26 cellular contexts compared by ENCODE assay signal in the genomic region with DNA sequence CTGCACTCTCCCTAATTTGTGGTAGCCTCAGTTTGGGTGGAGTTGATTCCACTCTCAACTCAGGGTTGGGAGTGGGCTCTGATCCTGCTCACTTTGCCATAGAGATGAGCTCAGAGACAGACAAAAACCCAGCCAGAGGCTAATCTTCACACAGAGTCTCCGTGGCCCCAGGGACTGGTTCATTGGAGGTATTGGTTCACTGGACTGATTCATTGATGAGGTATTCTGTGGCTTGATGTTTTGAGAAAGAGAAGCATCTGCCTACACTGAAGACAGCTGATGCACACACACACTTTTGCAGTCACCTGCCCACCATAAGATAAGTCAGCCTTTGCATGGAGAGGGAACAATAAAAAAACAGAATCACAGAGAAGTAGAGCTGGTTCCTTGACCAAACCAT.
"Had no signal": no experiment of that assay in that cellular context is flagged by ENCODE, and none has a peak within 500 bp of the region (broad histone marks: within the 10 kb centered on the region; RNA-seq: fewer than 3 reads in every experiment).

No MANE protein-coding gene starts in this region.

- H3K4me3 Mint-ChIP-seq: nephron; stimulated activated naive CD8-positive, alpha-beta T cell treated with anti-CD3 and anti-CD28 coated beads, Interleukin-15, amount 100 ng/mL, for 72 hours had no signal

- H3K27me3 ChIP-seq: gastrocnemius medialis, neural progenitor cell, ovary, right lobe of liver, suprapubic skin, thyroid gland had no signal

- H3K4me1 Mint-ChIP-seq: stimulated activated naive CD8-positive, alpha-beta T cell treated with anti-CD3 and anti-CD28 coated beads, Interleukin-15, amount 100 ng/mL, for 72 hours had no signal

- DNase-seq: central memory CD4-positive, alpha-beta T cell; dorsolateral prefrontal cortex; effector CD4-positive, alpha-beta T cell; gastrocnemius medialis; kidney; left cardiac atrium; left lung; midbrain; naive thymus-derived CD4-positive, alpha-beta T cell; ovary; right lobe of liver; small intestine; stimulated activated CD4-positive, alpha-beta T cell treated with anti-CD3 and anti-CD28 coated beads, Interleukin-12 subunit alpha, Interleukin-12 subunit beta, amount 100 ng/mL, for 4 hours; stimulated activated CD4-positive, alpha-beta T cell treated with anti-CD3 and anti-CD28 coated beads, Interleukin-1b, Interleukin-23, amount 100 ng/mL, for 48 hours; stimulated activated CD4-positive, alpha-beta T cell treated with anti-CD3 and anti-CD28 coated beads, Interleukin-4, amount 100 ng/mL, for 1 hour; stimulated activated CD8-positive, alpha-beta memory T cell treated with anti-CD3 and anti-CD28 coated beads, Interleukin-4, amount 100 ng/mL, for 48 hours; stimulated activated naive CD4-positive, alpha-beta T cell; stimulated activated naive CD8-positive, alpha-beta T cell treated with anti-CD3 and anti-CD28 coated beads, Interleukin-15, amount 100 ng/mL, for 72 hours; thyroid gland had no signal

- H3K36me3 Mint-ChIP-seq: neural progenitor cell, type B pancreatic cell had no signal

- H3K4me2 ChIP-seq: neural progenitor cell had no signal

- H3K9ac ChIP-seq: neural progenitor cell had no signal

- H3K27ac Mint-ChIP-seq: naive thymus-derived CD4-positive, alpha-beta T cell; nephron; neural progenitor cell; progenitor cell of endocrine pancreas; stimulated activated naive CD8-positive, alpha-beta T cell treated with anti-CD3 and anti-CD28 coated beads, Interleukin-15, amount 100 ng/mL, for 72 hours had no signal

- FAIRE-seq: colon, kidney, small intestine, urothelium cell line had no signal

- H3K36me3 ChIP-seq: gastrocnemius medialis, left lung, neural progenitor cell, ovary, right lobe of liver, suprapubic skin, thyroid gland had no signal

- H3K4me1 ChIP-seq: gastrocnemius medialis, left lung, neural progenitor cell, right lobe of liver, thyroid gland had no signal

- H3K9me3 ChIP-seq: gastrocnemius medialis, left lung, ovary, right lobe of liver, suprapubic skin, thyroid gland had no signal

- H3K27ac ChIP-seq: dorsolateral prefrontal cortex, gastrocnemius medialis, left lung, neural progenitor cell, ovary, right lobe of liver, suprapubic skin, thyroid gland had no signal

- H3K4me3 ChIP-seq: dorsolateral prefrontal cortex, gastrocnemius medialis, left lung, neural progenitor cell, ovary, right lobe of liver, suprapubic skin, thyroid gland had no signal

- H2AFZ ChIP-seq: neural progenitor cell had no signal
